ENCODE assay signal across 1 cellular context in genomic region chr19:5870986-5871394, GRCh38.
TF ChIP-seq lines count a peak whose summit lies in the region.

No MANE protein-coding gene starts in this region.

TF ChIP-seq in HepG2, 621 proteins besides CTCF, POLR2A, EP300 and RAD21 (continued from another document):
- TF ChIP-seq ZNF740 (CRISPR knock-in tag; IDR thresholded peaks at IDR 0.05) = no peak
- peak; percentile 80; the same call in 1 of the 2 replicates for TF ChIP-seq HINFP (CRISPR knock-in tag; IDR thresholded peaks at IDR 0.05; ENCODE audit: low read depth)
- peak; percentile 81; the same call in 1 of the 2 replicates for TF ChIP-seq HMG20B (CRISPR knock-in tag; conservative IDR thresholded peaks at IDR 0.05)
- peak; percentile 95 for TF ChIP-seq AHR (CRISPR knock-in tag; IDR thresholded peaks at IDR 0.05)
